Comparison of ENCODE assay signal across 8 cellular contexts in the genomic region with DNA sequence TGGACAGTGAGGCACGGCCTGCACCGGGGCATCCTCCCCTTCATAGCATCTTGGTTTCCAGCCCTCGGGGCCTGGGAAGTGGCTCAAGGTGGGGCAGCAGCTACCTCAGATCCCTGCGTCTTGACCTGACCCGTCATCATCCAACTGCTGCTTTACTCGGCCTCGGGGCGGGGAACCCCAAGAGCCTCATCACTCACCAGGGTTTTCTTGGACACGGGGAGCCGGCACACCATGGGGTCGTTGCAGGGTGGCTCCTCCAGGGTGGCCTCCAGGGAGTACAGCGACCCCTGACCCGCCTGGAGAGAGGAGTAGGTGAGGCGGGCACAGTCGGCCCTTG. TPM values are rescaled to one million over a fixed set of nuclear protein-coding genes. Genes with fewer than 3 reads are reported as not detected.
DNase-seq lines count a peak whose midpoint lies in the region; ATAC-seq and TF ChIP-seq lines count a peak whose summit lies in the region.

No MANE protein-coding gene starts in this region.

- dilution Hi-C loops in mammary epithelial cell (cut with HindIII; ENCODE audit: low sequenced_read_pairs) = no loop called here

- intact Hi-C loops in heart left ventricle (cut with DNase I) = loop anchor here in 1 of 10 donors (10.0 kb wide), 1 partner anchor 267 kb away; no protein-coding TSS in a partner anchor
- intact Hi-C loops in cardiac septum (cut with DNase I) = no loop called here
- intact Hi-C loops in mammary epithelial cell (cut with micrococcal nuclease) = no loop called here
- intact Hi-C loops in vagina (cut with DNase I) = no loop called here

- no peak for TF ChIP-seq POLR2A in heart left ventricle (IDR thresholded peaks at IDR 0.05)
- TF ChIP-seq POLR2A in vagina (IDR thresholded peaks at IDR 0.05) = no peak
- TF ChIP-seq POLR2A in GM18505 (IDR thresholded peaks at IDR 0.05; ENCODE audit: borderline replicate concordance, extremely low read depth, insufficient read depth, insufficient read length) = no peak

- H3K9me3 ChIP-seq in heart left ventricle (no peaks in the 10 kb centered on the region), mammary epithelial cell (replicated peaks; ENCODE audit: insufficient read depth, low read length) (no peaks in the 10 kb centered on the region), mesodermal cell (ENCODE audit: control insufficient read depth, low read length) (no peaks in the 10 kb centered on the region), vagina (no peaks in the 10 kb centered on the region)

- H3K36me3 ChIP-seq in heart left ventricle = peaks cover 0 to 13% (median 0%) of the 10 kb centered on the region in 9 donors
- H3K36me3 ChIP-seq in mammary epithelial cell (ENCODE audit: insufficient read depth, low read length) = no peaks in the 10 kb centered on the region
- no peaks in the 10 kb centered on the region for H3K36me3 ChIP-seq in mesodermal cell (ENCODE audit: control insufficient read depth, insufficient read depth, low read length)
- no peaks in the 10 kb centered on the region for H3K36me3 ChIP-seq in vagina

- in situ Hi-C loops in mammary epithelial cell (cut with MboI; ENCODE audit: low sequenced_read_pairs in 2 of 2) = no loop called here

- no peaks in the 10 kb centered on the region for H4K20me1 ChIP-seq in mammary epithelial cell (ENCODE audit: insufficient read depth, low read length)

- CTCF ChIA-PET in mammary epithelial cell (lab: Charles Lee; ENCODE audit: low non-redundant PET) = no interaction called here

- WGBS in heart left ventricle, 4 donors = 52 to 65% (median 59%) methylated on average over 9 to 15 of the region's 15 CpGs
- 76% methylated on average over 11 of the region's 15 CpGs for WGBS in mammary epithelial cell (ENCODE audit: low coverage, missing lambda C conversion rate)
- 94 to 95% methylated on average over 9 to 13 of the region's 15 CpGs for WGBS in mesodermal cell (ENCODE audit: insufficient coverage in 2 of 2), 2 experiments

- H3K27me3 ChIP-seq in heart left ventricle (peaks cover 0 to 6% (median 0%) of the 10 kb centered on the region in 9 donors), mammary epithelial cell (ENCODE audit: insufficient read depth, low read length) (no peaks in the 10 kb centered on the region), vagina (no peaks in the 10 kb centered on the region)

- no peak overlapping the region for H3K9ac ChIP-seq in mammary epithelial cell (ENCODE audit: insufficient read depth, low read length)

- no TSS peak for BruUV-seq in mammary epithelial cell (replicated peaks; lab: Mats Ljungman, UMichigan)

- peaks cover 0 to 17% (median 12%) of the 10 kb centered on the region in 12 donors for H3K4me1 ChIP-seq in heart left ventricle
- H3K4me1 ChIP-seq in mammary epithelial cell (ENCODE audit: insufficient read depth, low read length) = peaks cover 8% of the 10 kb centered on the region
- no peaks in the 10 kb centered on the region for H3K4me1 ChIP-seq in mesodermal cell (ENCODE audit: control insufficient read depth, insufficient read depth, low read length, poor library complexity, severe bottlenecking)
- peaks cover 20% of the 10 kb centered on the region for H3K4me1 ChIP-seq in vagina

- H3K4me3 ChIP-seq in heart left ventricle (peak overlapping the region; percentile 53 to 94 (median 68)), mammary epithelial cell (replicated peaks in 1 of 3; ENCODE audit: insufficient read depth in 1 of 3, low read depth in 2 of 3, low read length in 3 of 3) (peak overlapping the region in 2 of 3 experiments; percentile 41 to 50), mesodermal cell (ENCODE audit: extremely low read depth, insufficient read depth, low read length, poor library complexity, severe bottlenecking) (peak overlapping the region; percentile 14), vagina (peak overlapping the region; percentile 58 to 72)

- H3K27ac ChIP-seq in heart left ventricle (peak overlapping the region in 5 of 12 donors; percentile 37 to 71 (median 47)), mammary epithelial cell (ENCODE audit: insufficient read depth, low read depth, low read length) (no peak overlapping the region), mesodermal cell (ENCODE audit: low read depth, low read length, severe bottlenecking) (no peak overlapping the region), vagina (peak overlapping the region; percentile 62)

- TF ChIP-seq CTCF in heart left ventricle (IDR thresholded peaks at IDR 0.05) (no peak), mammary epithelial cell (conservative IDR thresholded peaks at IDR 0.05 in 1 of 2, IDR thresholded peaks at IDR 0.05 in 1 of 2; ENCODE audit: extremely low read depth in 1 of 2, insufficient read depth in 1 of 2, low read depth in 1 of 2, low read length in 2 of 2) (no peak), vagina (IDR thresholded peaks at IDR 0.05) (no peak)

- no peaks in the 10 kb centered on the region for H3K79me2 ChIP-seq in mammary epithelial cell (ENCODE audit: insufficient read depth, low read length)

- H2AFZ ChIP-seq in mammary epithelial cell (ENCODE audit: low read depth, low read length) = peak overlapping the region; percentile 96

- ATAC-seq in heart left ventricle (no peak), GM18505 (IDR thresholded peaks at IDR 0.05; ENCODE audit: unreplicated experiment) (no peak)

- DNase-seq in heart left ventricle (no peak), cardiac septum (ENCODE audit: low spot score) (no peak), mammary epithelial cell (no peak), vagina (ENCODE audit: extremely low spot score in 2 of 2) (no peak), NCI-H1105 treated with DMSO at 0.1 percent for 48 hours (lab: John Stamatoyannopoulos, UW) (no peak), DMS79 treated with DMSO at 0.1 percent for 48 hours (lab: John Stamatoyannopoulos, UW) (no peak)

- peak overlapping the region; percentile 92 for H3K4me2 ChIP-seq in mammary epithelial cell (ENCODE audit: insufficient read depth, low read depth, low read length)

RNA-seq across cellular contexts. Expression of a gene that starts 0.7 kb away (rescaled TPM):
- total RNA-seq in heart left ventricle = 10 to 100 TPM; 34.6 to 76.4 (median 52.8) TPM
- 10 to 100 TPM; 17.7 to 23.3 TPM for polyA plus RNA-seq in heart left ventricle
- total RNA-seq in cardiac septum = 57.6 TPM
- 10 to 100 TPM in 1 of 2 donors, 1 to 10 TPM in 1; 5.3 to 16.5 TPM for total RNA-seq in mammary epithelial cell
- 3.8 TPM for polyA plus RNA-seq in mammary epithelial cell
- polyA minus RNA-seq in mammary epithelial cell = 0.93 TPM
- polyA plus RNA-seq in mesodermal cell (2013, experiment 1 of 2) = 10.0 TPM
- 9.0 TPM for polyA plus RNA-seq in mesodermal cell (2013, experiment 2 of 2)
- 85.7 TPM for total RNA-seq in vagina

RNA-seq across cellular contexts. Expression of a gene that starts 21.1 kb away (rescaled TPM):
- total RNA-seq in heart left ventricle (not detected), cardiac septum (0.11 TPM), mammary epithelial cell (not detected), vagina (not detected)
- polyA plus RNA-seq in heart left ventricle (under 1 TPM; 0.01 to 0.04 TPM), mammary epithelial cell (0.01 TPM)
- polyA minus RNA-seq in mammary epithelial cell = 6.0 TPM
- polyA plus RNA-seq in mesodermal cell (2013, experiment 1 of 2) = 3.9 TPM
- 3.3 TPM for polyA plus RNA-seq in mesodermal cell (2013, experiment 2 of 2)

RNA-seq across cellular contexts. Expression of a gene that starts 21.9 kb away (rescaled TPM):
- 10 to 100 TPM in 2 of 9 donors, 1 to 10 TPM in 7; 5.3 to 13.2 (median 6.7) TPM for total RNA-seq in heart left ventricle
- 1 to 10 TPM; 5.1 to 6.5 TPM for polyA plus RNA-seq in heart left ventricle
- total RNA-seq in cardiac septum = 5.8 TPM
- total RNA-seq in mammary epithelial cell = 10 to 100 TPM; 11.0 to 16.8 TPM
- 6.2 TPM for polyA plus RNA-seq in mammary epithelial cell
- polyA minus RNA-seq in mammary epithelial cell = 1.6 TPM
- polyA plus RNA-seq in mesodermal cell (2013, experiment 1 of 2) = 8.7 TPM
- 6.5 TPM for polyA plus RNA-seq in mesodermal cell (2013, experiment 2 of 2)
- total RNA-seq in vagina = 16.5 TPM

RNA-seq across cellular contexts. Expression of a gene that starts 25.1 kb away (rescaled TPM):
- total RNA-seq in heart left ventricle = under 1 TPM; 0.14 to 0.63 (median 0.36) TPM
- under 1 TPM; 0.15 to 0.18 TPM for polyA plus RNA-seq in heart left ventricle
- 0.43 TPM for total RNA-seq in cardiac septum
- under 1 TPM; 0.31 to 0.83 TPM for total RNA-seq in mammary epithelial cell
- 0.22 TPM for polyA plus RNA-seq in mammary epithelial cell
- polyA minus RNA-seq in mammary epithelial cell = not detected
- polyA plus RNA-seq in mesodermal cell (2013, experiment 1 of 2) = 0.15 TPM
- polyA plus RNA-seq in mesodermal cell (2013, experiment 2 of 2) = 0.20 TPM
- 0.74 TPM for total RNA-seq in vagina

RNA-seq across cellular contexts. Expression of a gene that starts 25.2 kb away (rescaled TPM):
- total RNA-seq in heart left ventricle (10 to 100 TPM; 13.9 to 26.7 (median 19.1) TPM), cardiac septum (21.9 TPM), mammary epithelial cell (10 to 100 TPM; 21.3 to 31.2 TPM), vagina (42.5 TPM)
- polyA plus RNA-seq in heart left ventricle (10 to 100 TPM; 20.2 to 41.1 TPM), mammary epithelial cell (21.7 TPM)
- polyA minus RNA-seq in mammary epithelial cell = 29.4 TPM
- polyA plus RNA-seq in mesodermal cell (2013, experiment 1 of 2) = 40.0 TPM
- polyA plus RNA-seq in mesodermal cell (2013, experiment 2 of 2) = 39.3 TPM

Comparison
In these comparisons a context has a peak if more than half of its experiments do, and no peak if none do; other contexts are left out.
1. H3K4me3 ChIP-seq: peak in every context shown above with its lines; median percentile 68 in heart left ventricle; 65 in vagina; 46 in mammary epithelial cell; 14 in mesodermal cell.